9 cellular contexts compared by ENCODE assay signal in the genomic region with DNA sequence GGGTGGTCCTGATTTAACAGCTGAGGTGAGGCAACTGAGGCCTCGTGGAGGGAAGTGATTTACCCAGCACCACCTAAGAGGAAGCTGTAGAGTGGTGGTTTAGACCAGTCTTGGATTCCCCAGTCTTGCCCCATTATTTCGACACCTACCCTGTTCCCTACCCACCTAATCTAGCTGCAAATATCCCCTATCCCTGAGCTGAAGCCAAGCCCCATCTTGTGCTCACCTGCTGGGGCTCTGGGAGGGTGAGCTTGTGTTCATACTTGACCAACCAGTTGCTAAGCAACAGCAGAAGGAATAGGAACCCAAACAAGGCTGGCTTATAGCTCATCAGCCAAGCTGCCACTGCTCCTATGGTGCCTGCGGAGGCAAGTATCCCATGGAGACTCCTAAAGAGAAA.
DNase-seq lines count a peak whose midpoint lies in the region; ATAC-seq, FAIRE-seq and TF ChIP-seq lines count a peak whose summit lies in the region.
"Had no signal": no experiment of that assay in that cellular context is flagged by ENCODE, and none has a peak within 500 bp of the region (broad histone marks: within the 10 kb centered on the region; RNA-seq: fewer than 3 reads in every experiment).

No MANE protein-coding gene starts in this region.

- DNase-seq in GM12865 (ENCODE audit: low read depth) (peak; percentile 44), NCI-H2029 (lab: John Stamatoyannopoulos, UW) (peak; percentile 91), RCC 7860 (ENCODE audit: low spot score) (peak; percentile 59), left kidney (ENCODE audit: low read depth, low spot score) (peak; percentile 95)
- DNase-seq in activated CD4-positive, alpha-beta T cell treated with anti-CD3 and anti-CD28 coated beads for 1 hour, result no peak
- DNase-seq in NK-92 treated with Interleukin-12 subunit alpha and Interleukin-12 subunit beta, amount 100 ng/mL, for 24 hours (lab: John Stamatoyannopoulos, UW), result no peak
- DNase-seq in activated CD8-positive, alpha-beta memory T cell treated with anti-CD3 and anti-CD28 coated beads, Interleukin-2, amount 50 U/mL, for 48 hours, result no peak
- DNase-seq: activated naive CD8-positive, alpha-beta T cell treated with anti-CD3 and anti-CD28 coated beads, Interleukin-2, amount 10 ng/mL, durations not matched to agents 7 days and 5 days had no signal

- ATAC-seq in GM18517 (IDR thresholded peaks at IDR 0.05; ENCODE audit: unreplicated experiment), result no peak

- FAIRE-seq in RCC 7860 (lab: Jason Lieb, UNC), result no peak

- no peak overlapping the region for H3K4me3 ChIP-seq in GM12865 (ENCODE audit: low read depth, low read length)

- TF ChIP-seq CTCF in GM12865 (IDR thresholded peaks at IDR 0.05; ENCODE audit: insufficient read depth, low read depth, low read length, missing control alignments), result no peak

Comparison
In these comparisons a context has a peak if more than half of its experiments do, and no peak if none do; other contexts are left out.
1. DNase-seq: peak in GM12865 (single experiment), NCI-H2029 (single experiment), RCC 7860 (single experiment) and left kidney (single experiment); none in activated CD4-positive, alpha-beta T cell treated with anti-CD3 and anti-CD28 coated beads for 1 hour (single experiment), NK-92 treated with Interleukin-12 subunit alpha and Interleukin-12 subunit beta, amount 100 ng/mL, for 24 hours (single experiment) and activated CD8-positive, alpha-beta memory T cell treated with anti-CD3 and anti-CD28 coated beads, Interleukin-2, amount 50 U/mL, for 48 hours (single experiment).